ENCODE assay signal across 1 cellular context in genomic region chr2:175064797-175065196, GRCh38.
TF ChIP-seq lines count a peak whose summit lies in the region.

No MANE protein-coding gene starts in this region.

TF ChIP-seq in HepG2, 621 proteins besides CTCF, POLR2A, EP300 and RAD21 (continued from another document):
- TF ChIP-seq ZBTB4 (CRISPR knock-in tag; IDR thresholded peaks at IDR 0.05; ENCODE audit: borderline replicate concordance): no peak
